Comparison of ENCODE assay signal across 1 cellular context in genomic region chr7:130884437-130885417, GRCh38.
TF ChIP-seq lines count a peak whose summit lies in the region.

No MANE protein-coding gene starts in this region.

TF ChIP-seq in K562, 482 proteins besides CTCF, POLR2A, EP300 and RAD21 (continued from another document):
- TF ChIP-seq, protein P1, sequence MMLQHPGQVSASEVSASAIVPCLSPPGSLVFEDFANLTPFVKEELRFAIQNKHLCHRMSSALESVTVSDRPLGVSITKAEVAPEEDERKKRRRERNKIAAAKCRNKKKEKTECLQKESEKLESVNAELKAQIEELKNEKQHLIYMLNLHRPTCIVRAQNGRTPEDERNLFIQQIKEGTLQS (IDR thresholded peaks at IDR 0.05), result no peak
- TF ChIP-seq, protein P1 (CRISPR knock-in tag; conservative IDR thresholded peaks at IDR 0.05), result no peak
- peak; percentile 52; the same call in 1 of the 2 replicates for TF ChIP-seq BACH1 (tag; IDR thresholded peaks at IDR 0.05)
